In the genomic region with DNA sequence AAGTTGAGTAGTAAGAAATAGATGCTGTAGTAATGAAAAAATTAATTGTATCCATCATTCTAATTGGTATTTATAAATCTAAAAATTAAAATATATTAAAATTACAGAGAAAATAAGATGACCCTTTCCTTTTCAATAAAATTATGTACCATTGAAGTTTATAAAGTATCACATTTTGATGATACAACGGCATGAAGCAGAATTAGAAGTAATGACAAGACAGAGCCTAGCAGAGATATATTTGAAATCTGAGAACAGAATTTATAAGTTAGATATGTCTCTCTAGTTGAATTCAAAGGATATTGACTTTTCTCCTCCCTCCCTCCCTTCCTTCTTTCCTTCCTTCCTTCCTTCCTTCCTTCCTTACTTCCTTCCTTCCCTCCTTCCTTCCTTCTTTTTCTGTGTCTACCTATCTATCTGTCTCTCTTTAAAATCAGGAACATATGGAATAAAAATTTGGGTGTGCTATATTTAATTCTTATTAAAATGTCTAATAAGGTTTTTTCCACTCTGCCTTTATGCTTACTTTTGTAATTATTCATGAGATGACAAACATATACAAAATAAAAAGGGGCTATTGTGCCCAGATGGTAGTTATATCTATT, we compare ENCODE assay signal across 27 cellular contexts.
"Had no signal": no experiment of that assay in that cellular context is flagged by ENCODE, and none has a peak within 500 bp of the region (broad histone marks: within the 10 kb centered on the region; RNA-seq: fewer than 3 reads in every experiment).

No MANE protein-coding gene starts in this region.

- H3K27ac ChIP-seq: colonic mucosa, coronary artery, dorsolateral prefrontal cortex, epithelial cell of prostate, esophagus muscularis mucosa, esophagus squamous epithelium, foreskin keratinocyte, gastrocnemius medialis, gastroesophageal sphincter, heart left ventricle, heart right ventricle, hepatocyte had no signal

- H3K79me2 ChIP-seq: hepatocyte had no signal

- H3K4me1 ChIP-seq: colonic mucosa, esophagus squamous epithelium, foreskin keratinocyte, heart right ventricle had no signal

- H3K36me3 ChIP-seq: colonic mucosa, esophagus muscularis mucosa, esophagus squamous epithelium, gastrocnemius medialis, gastroesophageal sphincter, heart left ventricle, heart right ventricle had no signal

- H3K9me3 ChIP-seq: colonic mucosa, esophagus muscularis mucosa, esophagus squamous epithelium, gastrocnemius medialis, gastroesophageal sphincter, heart left ventricle, heart right ventricle had no signal

- H3K4me2 ChIP-seq: hepatocyte had no signal

- DNase-seq: colonic mucosa; cortex of kidney; dermis blood vessel endothelial cell; dorsolateral prefrontal cortex; effector CD4-positive, alpha-beta T cell; effector CD8-positive, alpha-beta T cell; effector memory CD4-positive, alpha-beta T cell; effector memory CD8-positive, alpha-beta T cell; endodermal cell; erythroblast; esophagus squamous epithelium; foreskin fibroblast; foreskin keratinocyte; foreskin melanocyte; gastrocnemius medialis; glutamatergic neuron; head of caudate nucleus; heart left ventricle; heart right ventricle had no signal

- H2AFZ ChIP-seq: hepatocyte had no signal

- FAIRE-seq: colon, endothelial cell of umbilical vein, frontal cortex had no signal

- H3K27me3 ChIP-seq: colonic mucosa, dorsolateral prefrontal cortex, esophagus muscularis mucosa, esophagus squamous epithelium, foreskin keratinocyte, gastrocnemius medialis, gastroesophageal sphincter, heart left ventricle, heart right ventricle, hepatocyte had no signal

- H3K4me3 ChIP-seq: colonic mucosa, coronary artery, dorsolateral prefrontal cortex, esophagus muscularis mucosa, esophagus squamous epithelium, gastrocnemius medialis, gastroesophageal sphincter, heart left ventricle, heart right ventricle, hepatocyte had no signal
